Comparison of ENCODE assay signal across 8 cellular contexts in the genomic region with DNA sequence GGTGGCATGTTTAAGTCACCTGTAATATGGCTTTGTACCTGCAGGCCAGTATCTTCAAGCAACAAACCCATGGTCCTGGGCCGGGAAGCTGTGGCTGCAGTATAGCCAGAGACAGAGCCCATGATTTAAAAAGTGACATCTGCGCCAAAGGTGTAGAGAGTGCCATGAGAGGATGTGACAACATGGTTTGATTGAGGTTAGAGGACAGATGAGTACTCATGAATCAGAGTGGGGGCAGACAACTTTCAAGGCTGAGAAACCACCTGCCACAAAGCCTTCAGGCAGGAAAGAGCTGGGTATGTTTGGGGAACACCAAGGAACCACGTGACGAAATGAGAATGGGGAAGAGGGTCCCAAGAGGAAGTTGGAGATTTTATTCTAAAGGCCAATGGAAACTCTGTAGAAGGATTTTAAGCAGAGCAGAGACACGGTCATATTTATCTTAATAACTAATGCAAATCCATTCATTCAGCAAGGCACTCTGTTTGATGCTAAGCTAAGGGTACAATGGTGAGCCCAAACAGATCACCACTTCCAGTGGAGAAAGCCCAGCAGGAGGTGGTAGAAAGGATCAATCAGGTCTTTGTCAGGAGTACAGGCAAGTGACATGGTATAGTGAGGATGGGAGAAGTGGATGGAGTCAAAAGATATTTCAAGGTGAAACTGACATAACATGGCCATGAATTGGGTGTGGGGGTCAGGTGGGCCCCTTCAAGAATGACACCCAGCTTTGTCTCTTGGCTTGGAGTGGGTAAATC. TPM values are rescaled to one million over a fixed set of nuclear protein-coding genes. Genes with fewer than 3 reads are reported as not detected.
DNase-seq lines count a peak whose midpoint lies in the region; ATAC-seq and TF ChIP-seq lines count a peak whose summit lies in the region.

No MANE protein-coding gene starts in this region.

- peaks cover 15% of the 10 kb centered on the region for H3K36me3 Mint-ChIP-seq in memory B cell

- TF ChIP-seq CTCF in SU-DHL-6 (IDR thresholded peaks at IDR 0.05; ENCODE audit: insufficient read depth, low read length, poor library complexity, severe bottlenecking) (no peak), foreskin keratinocyte (conservative IDR thresholded peaks at IDR 0.05) (no peak)

- H3K27me3 Mint-ChIP-seq in memory B cell, result no peaks in the 10 kb centered on the region

- peak; percentile 24 for ATAC-seq in HG02678 (IDR thresholded peaks at IDR 0.05; ENCODE audit: unreplicated experiment)
- peak; percentile 20 for ATAC-seq in memory B cell (ENCODE audit: low read depth)
- ATAC-seq in GM19023 (IDR thresholded peaks at IDR 0.05; ENCODE audit: unreplicated experiment), result no peak
- no peak for ATAC-seq in HG03045 (IDR thresholded peaks at IDR 0.05; ENCODE audit: unreplicated experiment)
- ATAC-seq in foreskin keratinocyte, result no peak

- no peaks in the 10 kb centered on the region for H3K9me3 ChIP-seq in SU-DHL-6 (ENCODE audit: insufficient read depth, low read length)

- H3K27ac ChIP-seq in SU-DHL-6 (ENCODE audit: low read depth, low read length) (0 out of 2 replicates have a peak overlapping the region, but pooled peaks have one; percentile 15), foreskin keratinocyte (no peak overlapping the region)

- no peak overlapping the region for H2AFZ ChIP-seq in SU-DHL-6 (ENCODE audit: low read depth, low read length, severe bottlenecking)

- peak; percentile 52 for DNase-seq in GDM1 (lab: John Stamatoyannopoulos, UW)
- peak in 1 of 2 donors; percentile 45 for DNase-seq in memory B cell (ENCODE audit: low spot score in 2 of 2)
- DNase-seq in foreskin keratinocyte, result no peak
- no peak for DNase-seq in NCI-H2196 (lab: John Stamatoyannopoulos, UW; ENCODE audit: unreplicated experiment)

- peak overlapping the region; percentile 100 for H3K27ac Mint-ChIP-seq in memory B cell

- H3F3A ChIP-seq in SU-DHL-6 (ENCODE audit: insufficient read depth), result peaks cover 42% of the 10 kb centered on the region

- peaks cover 43% of the 10 kb centered on the region for H3K4me1 Mint-ChIP-seq in memory B cell

- H4K20me1 ChIP-seq in SU-DHL-6 (ENCODE audit: low read depth, low read length), result no peaks in the 10 kb centered on the region

- no peak overlapping the region for H3K4me3 ChIP-seq in SU-DHL-6 (ENCODE audit: insufficient read depth, low read length, poor library complexity, severe bottlenecking)

- no peaks in the 10 kb centered on the region for H3K9me2 ChIP-seq in SU-DHL-6 (replicated peaks; ENCODE audit: insufficient read depth, low read length)

- H3K4me2 ChIP-seq in SU-DHL-6 (ENCODE audit: low read depth, low read length, poor library complexity, severe bottlenecking), result no peak overlapping the region

- peak overlapping the region; percentile 12 for H3K4me3 Mint-ChIP-seq in memory B cell

- H3K9me3 Mint-ChIP-seq in memory B cell, result no peaks in the 10 kb centered on the region

- peaks cover 19% of the 10 kb centered on the region for H3K36me3 ChIP-seq in SU-DHL-6 (ENCODE audit: low read length)

- H3K27me3 ChIP-seq in SU-DHL-6 (ENCODE audit: low read length) (no peaks in the 10 kb centered on the region), foreskin keratinocyte (no peaks in the 10 kb centered on the region)

- H3K4me1 ChIP-seq in foreskin keratinocyte, result peaks cover 20% of the 10 kb centered on the region

- H3K79me2 ChIP-seq in SU-DHL-6 (ENCODE audit: insufficient read depth, low read length), result peaks cover 5% of the 10 kb centered on the region; the same call in 1 of the 2 replicates

- no peak overlapping the region for H3K9ac ChIP-seq in SU-DHL-6 (ENCODE audit: low read length)

RNA-seq across cellular contexts. Expression of gene MICAL1, which starts 3.4 kb away (rescaled TPM):
- 25.8 and 39.7 TPM in 2 replicates for total RNA-seq in foreskin keratinocyte
- 19.7 and 28.3 TPM in 2 replicates for polyA plus RNA-seq in foreskin keratinocyte

RNA-seq across cellular contexts. Expression of gene SMPD2, which starts 18.4 kb away (rescaled TPM):
- total RNA-seq in foreskin keratinocyte, result 12.7 and 16.0 TPM in 2 replicates
- polyA plus RNA-seq in foreskin keratinocyte, result 15.5 and 17.3 TPM in 2 replicates

RNA-seq across cellular contexts. Expression of gene PPIL6, which starts 18.5 kb away (rescaled TPM):
- 0.46 and 0.71 TPM in 2 replicates for total RNA-seq in foreskin keratinocyte
- polyA plus RNA-seq in foreskin keratinocyte, result 0.16 and 0.32 TPM in 2 replicates

RNA-seq across cellular contexts. Expression of gene ZBTB24, which starts 24.1 kb away (rescaled TPM):
- 9.8 and 10.4 TPM in 2 replicates for total RNA-seq in foreskin keratinocyte
- 2.4 and 2.8 TPM in 2 replicates for polyA plus RNA-seq in foreskin keratinocyte

Comparison
In these comparisons a context has a peak if more than half of its experiments do, and no peak if none do; other contexts are left out.
1. ATAC-seq: peak in HG02678 (single experiment) and memory B cell (single experiment); none in GM19023 (single experiment), HG03045 (single experiment) and foreskin keratinocyte (single experiment).